2 cellular contexts compared by ENCODE assay signal in the genomic region with DNA sequence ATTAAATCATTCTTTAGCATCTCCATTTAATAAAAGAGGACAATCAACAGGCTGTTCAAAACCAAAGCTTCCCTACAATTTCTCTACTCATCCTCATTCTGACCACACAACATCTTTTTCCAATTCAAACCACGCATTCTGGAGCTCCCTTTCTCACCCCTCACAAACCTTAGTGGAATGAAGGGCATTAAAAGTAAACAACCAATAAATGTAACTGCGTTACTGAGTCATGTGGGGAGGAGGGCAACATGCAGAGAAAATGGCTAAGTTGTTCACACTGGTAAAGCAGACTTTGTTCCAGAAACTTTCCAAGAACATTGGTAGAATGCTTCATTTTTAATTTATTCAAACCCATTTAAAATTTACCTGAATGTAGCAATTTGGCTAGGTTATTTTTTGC.
TF ChIP-seq lines count a peak whose summit lies in the region.

No MANE protein-coding gene starts in this region.

TF ChIP-seq in IMR-90, 13 proteins besides CTCF, POLR2A, EP300 and RAD21:
- TF ChIP-seq RFX5 (IDR thresholded peaks at IDR 0.05; ENCODE audit: low read depth, low read length) (no peak), CHD1 (IDR thresholded peaks at IDR 0.05; ENCODE audit: low read depth, low read length) (no peak), CEBPB (IDR thresholded peaks at IDR 0.05; ENCODE audit: low read depth, low read length) (no peak), SMC3 (IDR thresholded peaks at IDR 0.05; ENCODE audit: low read depth, low read length) (no peak), NFE2L2 (IDR thresholded peaks at IDR 0.05; ENCODE audit: low read depth, low read length) (no peak), MAZ (IDR thresholded peaks at IDR 0.05; ENCODE audit: borderline replicate concordance, low read depth, low read length) (no peak), FOS (IDR thresholded peaks at IDR 0.05; ENCODE audit: low read depth, low read length) (no peak), MAFK (IDR thresholded peaks at IDR 0.05; ENCODE audit: low read depth, low read length) (no peak), MXI1 (IDR thresholded peaks at IDR 0.05; ENCODE audit: borderline replicate concordance, low read depth, low read length) (no peak), RCOR1 (IDR thresholded peaks at IDR 0.05; ENCODE audit: insufficient replicate concordance, low read length) (no peak), BHLHE40 (IDR thresholded peaks at IDR 0.05; ENCODE audit: low read depth, low read length) (no peak)
- TF ChIP-seq, protein P1, sequence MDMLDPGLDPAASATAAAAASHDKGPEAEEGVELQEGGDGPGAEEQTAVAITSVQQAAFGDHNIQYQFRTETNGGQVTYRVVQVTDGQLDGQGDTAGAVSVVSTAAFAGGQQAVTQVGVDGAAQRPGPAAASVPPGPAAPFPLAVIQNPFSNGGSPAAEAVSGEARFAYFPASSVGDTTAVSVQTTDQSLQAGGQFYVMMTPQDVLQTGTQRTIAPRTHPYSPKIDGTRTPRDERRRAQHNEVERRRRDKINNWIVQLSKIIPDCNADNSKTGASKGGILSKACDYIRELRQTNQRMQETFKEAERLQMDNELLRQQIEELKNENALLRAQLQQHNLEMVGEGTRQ (IDR thresholded peaks at IDR 0.05; ENCODE audit: low read depth, low read length) = no peak
- TF ChIP-seq, protein P2, sequence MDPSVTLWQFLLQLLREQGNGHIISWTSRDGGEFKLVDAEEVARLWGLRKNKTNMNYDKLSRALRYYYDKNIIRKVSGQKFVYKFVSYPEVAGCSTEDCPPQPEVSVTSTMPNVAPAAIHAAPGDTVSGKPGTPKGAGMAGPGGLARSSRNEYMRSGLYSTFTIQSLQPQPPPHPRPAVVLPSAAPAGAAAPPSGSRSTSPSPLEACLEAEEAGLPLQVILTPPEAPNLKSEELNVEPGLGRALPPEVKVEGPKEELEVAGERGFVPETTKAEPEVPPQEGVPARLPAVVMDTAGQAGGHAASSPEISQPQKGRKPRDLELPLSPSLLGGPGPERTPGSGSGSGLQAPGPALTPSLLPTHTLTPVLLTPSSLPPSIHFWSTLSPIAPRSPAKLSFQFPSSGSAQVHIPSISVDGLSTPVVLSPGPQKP (IDR thresholded peaks at IDR 0.05; ENCODE audit: borderline replicate concordance, low read depth, low read length) = no peak

TF ChIP-seq in K562, 482 proteins besides CTCF, POLR2A, EP300 and RAD21:
- TF ChIP-seq CTBP1 (IDR thresholded peaks at IDR 0.05; ENCODE audit: borderline replicate concordance) = no peak
- no peak for TF ChIP-seq HDAC8 (tag; IDR thresholded peaks at IDR 0.05)
- no peak for TF ChIP-seq FOXJ3 (CRISPR knock-in tag; IDR thresholded peaks at IDR 0.05)
- no peak for TF ChIP-seq TFAM (CRISPR knock-in tag; conservative IDR thresholded peaks at IDR 0.05)
- TF ChIP-seq ZBTB7A (IDR thresholded peaks at IDR 0.05; ENCODE audit: borderline replicate concordance, control insufficient read depth, low read depth, low read length) = no peak
- no peak for TF ChIP-seq ZNF384 (IDR thresholded peaks at IDR 0.05; ENCODE audit: low read depth, low read length)
- no peak for TF ChIP-seq ZNF124 (CRISPR knock-in tag; IDR thresholded peaks at IDR 0.05)
- TF ChIP-seq CBX8 (IDR thresholded peaks at IDR 0.05; ENCODE audit: borderline replicate concordance, extremely low read depth, low read depth, low read length, poor library complexity, severe bottlenecking) = no peak
- TF ChIP-seq, protein P3, sequence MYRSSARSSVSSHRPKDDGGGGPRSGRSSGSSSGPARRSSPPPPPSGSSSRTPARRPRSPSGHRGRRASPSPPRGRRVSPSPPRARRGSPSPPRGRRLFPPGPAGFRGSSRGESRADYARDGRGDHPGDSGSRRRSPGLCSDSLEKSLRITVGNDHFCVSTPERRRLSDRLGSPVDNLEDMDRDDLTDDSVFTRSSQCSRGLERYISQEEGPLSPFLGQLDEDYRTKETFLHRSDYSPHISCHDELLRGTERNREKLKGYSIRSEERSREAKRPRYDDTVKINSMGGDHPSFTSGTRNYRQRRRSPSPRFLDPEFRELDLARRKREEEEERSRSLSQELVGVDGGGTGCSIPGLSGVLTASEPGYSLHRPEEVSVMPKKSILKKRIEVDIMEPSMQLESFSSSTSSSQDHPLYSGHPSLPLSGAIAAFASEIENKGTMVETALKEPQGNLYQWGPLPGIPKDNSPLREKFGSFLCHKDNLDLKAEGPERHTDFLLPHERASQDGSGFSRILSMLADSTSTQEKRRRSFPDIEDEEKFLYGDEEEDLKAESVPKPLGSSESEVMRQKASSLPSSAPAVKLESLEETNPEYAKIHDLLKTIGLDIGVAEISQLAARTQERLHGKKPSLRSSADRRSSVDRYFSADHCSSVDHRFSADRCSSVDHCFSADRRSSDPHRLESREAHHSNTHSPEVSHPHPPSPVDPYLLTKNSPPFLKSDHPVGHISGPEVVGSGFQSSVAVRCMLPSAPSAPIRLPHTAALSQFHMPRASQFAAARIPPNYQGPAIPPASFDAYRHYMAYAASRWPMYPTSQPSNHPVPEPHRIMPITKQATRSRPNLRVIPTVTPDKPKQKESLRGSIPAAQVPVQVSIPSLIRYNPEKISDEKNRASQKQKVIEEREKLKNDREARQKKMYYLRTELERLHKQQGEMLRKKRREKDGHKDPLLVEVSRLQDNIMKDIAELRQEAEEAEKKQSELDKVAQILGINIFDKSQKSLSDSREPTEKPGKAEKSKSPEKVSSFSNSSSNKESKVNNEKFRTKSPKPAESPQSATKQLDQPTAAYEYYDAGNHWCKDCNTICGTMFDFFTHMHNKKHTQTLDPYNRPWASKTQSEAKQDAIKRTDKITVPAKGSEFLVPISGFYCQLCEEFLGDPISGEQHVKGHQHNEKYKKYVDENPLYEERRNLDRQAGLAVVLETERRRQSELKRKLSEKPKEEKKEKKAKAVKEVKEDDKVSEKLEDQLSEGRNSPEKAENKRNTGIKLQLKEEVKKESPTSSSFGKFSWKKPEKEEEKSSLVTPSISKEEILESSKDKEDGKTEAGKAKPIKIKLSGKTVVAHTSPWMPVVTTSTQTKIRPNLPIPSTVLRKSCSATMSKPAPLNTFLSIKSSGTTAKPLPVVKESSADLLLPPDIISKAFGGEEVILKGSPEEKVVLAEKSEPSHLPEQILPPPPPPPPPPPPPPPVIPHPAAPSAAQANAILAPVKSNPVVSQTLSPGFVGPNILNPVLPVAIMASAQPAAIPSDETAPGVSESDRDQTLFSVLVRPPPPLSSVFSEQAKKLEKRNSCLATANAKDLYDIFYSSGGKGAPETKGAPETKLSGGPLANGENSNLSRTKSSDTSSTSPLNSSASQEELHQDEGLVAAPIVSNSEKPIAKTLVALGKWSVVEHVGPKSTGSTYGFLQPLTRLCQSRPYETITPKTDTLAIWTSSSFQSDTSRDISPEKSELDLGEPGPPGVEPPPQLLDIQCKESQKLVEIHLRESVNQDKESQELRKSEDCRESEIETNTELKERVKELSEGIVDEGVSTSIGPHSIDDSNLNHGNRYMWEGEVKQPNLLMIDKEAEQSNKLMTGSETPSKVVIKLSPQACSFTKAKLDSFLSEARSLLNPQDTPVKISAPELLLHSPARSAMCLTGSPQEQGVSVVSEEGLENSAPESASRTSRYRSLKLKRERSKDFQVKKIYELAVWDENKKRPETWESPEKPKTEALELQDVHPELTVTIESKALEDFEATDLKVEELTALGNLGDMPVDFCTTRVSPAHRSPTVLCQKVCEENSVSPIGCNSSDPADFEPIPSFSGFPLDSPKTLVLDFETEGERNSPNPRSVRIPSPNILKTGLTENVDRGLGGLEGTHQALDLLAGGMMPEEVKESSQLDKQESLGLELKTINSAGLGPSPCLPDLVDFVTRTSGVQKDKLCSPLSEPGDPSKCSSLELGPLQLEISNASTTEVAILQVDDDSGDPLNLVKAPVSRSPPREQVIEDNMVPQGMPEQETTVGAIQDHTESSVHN (IDR thresholded peaks at IDR 0.05; ENCODE audit: borderline replicate concordance in 1 of 2, low read depth in 1 of 2) = no peak
- no peak for TF ChIP-seq ZNF589 (CRISPR knock-in tag; IDR thresholded peaks at IDR 0.05; ENCODE audit: low read depth)
- TF ChIP-seq, protein P4, sequence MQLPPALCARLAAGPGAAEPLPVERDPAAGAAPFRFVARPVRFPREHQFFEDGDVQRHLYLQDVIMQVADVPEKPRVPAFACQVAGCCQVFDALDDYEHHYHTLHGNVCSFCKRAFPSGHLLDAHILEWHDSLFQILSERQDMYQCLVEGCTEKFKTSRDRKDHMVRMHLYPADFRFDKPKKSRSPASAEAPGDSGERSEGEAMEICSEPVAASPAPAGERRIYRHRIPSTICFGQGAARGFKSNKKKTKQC (CRISPR knock-in tag; IDR thresholded peaks at IDR 0.05) = no peak
- no peak for TF ChIP-seq ZNF699 (CRISPR knock-in tag; IDR thresholded peaks at IDR 0.05; ENCODE audit: insufficient replicate concordance)
- TF ChIP-seq HDAC3 (IDR thresholded peaks at IDR 0.05; ENCODE audit: borderline replicate concordance, partially characterized antibody) = no peak
- TF ChIP-seq, protein P5, sequence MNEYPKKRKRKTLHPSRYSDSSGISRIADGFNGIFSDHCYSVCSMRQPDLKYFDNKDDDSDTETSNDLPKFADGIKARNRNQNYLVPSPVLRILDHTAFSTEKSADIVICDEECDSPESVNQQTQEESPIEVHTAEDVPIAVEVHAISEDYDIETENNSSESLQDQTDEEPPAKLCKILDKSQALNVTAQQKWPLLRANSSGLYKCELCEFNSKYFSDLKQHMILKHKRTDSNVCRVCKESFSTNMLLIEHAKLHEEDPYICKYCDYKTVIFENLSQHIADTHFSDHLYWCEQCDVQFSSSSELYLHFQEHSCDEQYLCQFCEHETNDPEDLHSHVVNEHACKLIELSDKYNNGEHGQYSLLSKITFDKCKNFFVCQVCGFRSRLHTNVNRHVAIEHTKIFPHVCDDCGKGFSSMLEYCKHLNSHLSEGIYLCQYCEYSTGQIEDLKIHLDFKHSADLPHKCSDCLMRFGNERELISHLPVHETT (CRISPR knock-in tag; conservative IDR thresholded peaks at IDR 0.05 in 1 of 2, IDR thresholded peaks at IDR 0.05 in 1 of 2) = no peak
- TF ChIP-seq, protein P6, sequence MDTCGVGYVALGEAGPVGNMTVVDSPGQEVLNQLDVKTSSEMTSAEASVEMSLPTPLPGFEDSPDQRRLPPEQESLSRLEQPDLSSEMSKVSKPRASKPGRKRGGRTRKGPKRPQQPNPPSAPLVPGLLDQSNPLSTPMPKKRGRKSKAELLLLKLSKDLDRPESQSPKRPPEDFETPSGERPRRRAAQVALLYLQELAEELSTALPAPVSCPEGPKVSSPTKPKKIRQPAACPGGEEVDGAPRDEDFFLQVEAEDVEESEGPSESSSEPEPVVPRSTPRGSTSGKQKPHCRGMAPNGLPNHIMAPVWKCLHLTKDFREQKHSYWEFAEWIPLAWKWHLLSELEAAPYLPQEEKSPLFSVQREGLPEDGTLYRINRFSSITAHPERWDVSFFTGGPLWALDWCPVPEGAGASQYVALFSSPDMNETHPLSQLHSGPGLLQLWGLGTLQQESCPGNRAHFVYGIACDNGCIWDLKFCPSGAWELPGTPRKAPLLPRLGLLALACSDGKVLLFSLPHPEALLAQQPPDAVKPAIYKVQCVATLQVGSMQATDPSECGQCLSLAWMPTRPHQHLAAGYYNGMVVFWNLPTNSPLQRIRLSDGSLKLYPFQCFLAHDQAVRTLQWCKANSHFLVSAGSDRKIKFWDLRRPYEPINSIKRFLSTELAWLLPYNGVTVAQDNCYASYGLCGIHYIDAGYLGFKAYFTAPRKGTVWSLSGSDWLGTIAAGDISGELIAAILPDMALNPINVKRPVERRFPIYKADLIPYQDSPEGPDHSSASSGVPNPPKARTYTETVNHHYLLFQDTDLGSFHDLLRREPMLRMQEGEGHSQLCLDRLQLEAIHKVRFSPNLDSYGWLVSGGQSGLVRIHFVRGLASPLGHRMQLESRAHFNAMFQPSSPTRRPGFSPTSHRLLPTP (IDR thresholded peaks at IDR 0.05; ENCODE audit: borderline replicate concordance, extremely low read depth, insufficient read length) = no peak
- TF ChIP-seq, protein P7, sequence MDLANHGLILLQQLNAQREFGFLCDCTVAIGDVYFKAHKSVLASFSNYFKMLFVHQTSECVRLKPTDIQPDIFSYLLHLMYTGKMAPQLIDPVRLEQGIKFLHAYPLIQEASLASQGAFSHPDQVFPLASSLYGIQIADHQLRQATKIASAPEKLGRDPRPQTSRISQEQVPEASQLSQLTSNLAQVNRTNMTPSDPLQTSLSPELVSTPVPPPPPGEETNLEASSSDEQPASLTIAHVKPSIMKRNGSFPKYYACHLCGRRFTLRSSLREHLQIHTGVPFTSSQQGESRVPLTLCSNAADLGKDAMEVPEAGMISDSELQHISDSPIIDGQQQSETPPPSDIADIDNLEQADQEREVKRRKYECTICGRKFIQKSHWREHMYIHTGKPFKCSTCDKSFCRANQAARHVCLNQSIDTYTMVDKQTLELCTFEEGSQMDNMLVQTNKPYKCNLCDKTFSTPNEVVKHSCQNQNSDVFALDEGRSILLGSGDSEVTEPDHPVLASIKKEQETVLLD (IDR thresholded peaks at IDR 0.05) = no peak
- no peak for TF ChIP-seq ILF3 (IDR thresholded peaks at IDR 0.05; ENCODE audit: borderline replicate concordance)
- TF ChIP-seq RHOXF2B (CRISPR knock-in tag; conservative IDR thresholded peaks at IDR 0.05) = no peak
- no peak for TF ChIP-seq ZNF77 (CRISPR knock-in tag; IDR thresholded peaks at IDR 0.05)
- TF ChIP-seq, protein P8, sequence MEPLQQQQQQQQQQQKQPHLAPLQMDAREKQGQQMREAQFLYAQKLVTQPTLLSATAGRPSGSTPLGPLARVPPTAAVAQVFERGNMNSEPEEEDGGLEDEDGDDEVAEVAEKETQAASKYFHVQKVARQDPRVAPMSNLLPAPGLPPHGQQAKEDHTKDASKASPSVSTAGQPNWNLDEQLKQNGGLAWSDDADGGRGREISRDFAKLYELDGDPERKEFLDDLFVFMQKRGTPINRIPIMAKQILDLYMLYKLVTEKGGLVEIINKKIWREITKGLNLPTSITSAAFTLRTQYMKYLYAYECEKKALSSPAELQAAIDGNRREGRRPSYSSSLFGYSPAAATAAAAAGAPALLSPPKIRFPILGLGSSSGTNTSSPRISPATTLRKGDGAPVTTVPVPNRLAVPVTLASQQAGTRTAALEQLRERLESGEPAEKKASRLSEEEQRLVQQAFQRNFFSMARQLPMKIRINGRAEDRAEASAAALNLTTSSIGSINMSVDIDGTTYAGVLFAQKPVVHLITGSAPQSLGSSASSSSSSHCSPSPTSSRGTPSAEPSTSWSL (CRISPR knock-in tag; IDR thresholded peaks at IDR 0.05; ENCODE audit: borderline replicate concordance) = no peak
